In genomic region chr10:72258617-72259016, GRCh38 we compare ENCODE assay signal across 12 cellular contexts. TPM values are rescaled to one million over a fixed set of nuclear protein-coding genes. Genes with fewer than 3 reads are reported as not detected.
A peak's percentile ranks its signal among the peaks of the same experiment; 100 is the strongest.
DNase-seq lines count a peak whose midpoint lies in the region; ATAC-seq and TF ChIP-seq lines count a peak whose summit lies in the region.
"Had no signal": no experiment of that assay in that cellular context is flagged by ENCODE, and none has a peak within 500 bp of the region (broad histone marks: within the 10 kb centered on the region; RNA-seq: fewer than 3 reads in every experiment).

No MANE protein-coding gene starts in this region.

- H3K27me3 Mint-ChIP-seq in glutamatergic neuron (ENCODE audit: unreplicated experiment): peaks cover 2% of the 10 kb centered on the region
- H3K27me3 Mint-ChIP-seq: activated B cell treated with CpG ODN at 0.5 μM for 24 hours had no signal

- no peaks in the 10 kb centered on the region for H3K27me3 ChIP-seq in RWPE2 (ENCODE audit: insufficient read depth, poor library complexity, severe bottlenecking)
- no peaks in the 10 kb centered on the region for H3K27me3 ChIP-seq in spleen (replicated peaks in 1 of 7)

- H3K4me3 Mint-ChIP-seq in glutamatergic neuron (ENCODE audit: unreplicated experiment): peak overlapping the region; percentile 55

- H3K27ac ChIP-seq in RWPE2 (ENCODE audit: poor library complexity, severe bottlenecking) (peak overlapping the region; percentile 99), spleen (peak overlapping the region in 6 of 8 donors; percentile 85 to 95 (median 92))
- H3K27ac ChIP-seq: 22Rv1 had no signal

- H3K27ac Mint-ChIP-seq in glutamatergic neuron (ENCODE audit: unreplicated experiment): peak overlapping the region; percentile 75

- no peak for TF ChIP-seq CTCF in RWPE2 (IDR thresholded peaks at IDR 0.05; ENCODE audit: poor library complexity, severe bottlenecking)
- TF ChIP-seq CTCF in glutamatergic neuron (IDR thresholded peaks at IDR 0.05; ENCODE audit: partially characterized antibody, unreplicated experiment): no peak
- no peak for TF ChIP-seq CTCF in spleen (IDR thresholded peaks at IDR 0.05 in 8 of 11, conservative IDR thresholded peaks at IDR 0.05 in 3 of 11)

- H3K36me3 ChIP-seq in RWPE2 (ENCODE audit: low read depth): no peaks in the 10 kb centered on the region
- H3K36me3 ChIP-seq in spleen: no peaks in the 10 kb centered on the region

- no peak overlapping the region for H3K4me3 ChIP-seq in RWPE2 (ENCODE audit: severe bottlenecking)
- no peak overlapping the region for H3K4me3 ChIP-seq in spleen

- H3K36me3 Mint-ChIP-seq in glutamatergic neuron (ENCODE audit: unreplicated experiment): no peaks in the 10 kb centered on the region

- DNase-seq in DMS 273 (lab: John Stamatoyannopoulos, UW; ENCODE audit: unreplicated experiment) (peak; percentile 27), DMS 273 treated with DMSO at 0.1 percent for 48 hours (lab: John Stamatoyannopoulos, UW) (no peak), RWPE2 (ENCODE audit: low spot score) (no peak), glutamatergic neuron (no peak), spleen (no peak), CD1c-positive myeloid dendritic cell (ENCODE audit: extremely low spot score) (no peak), GM03348 (ENCODE audit: low spot score) (no peak), GM19240 (ENCODE audit: insufficient read length, low spot score) (no peak)
- DNase-seq: activated B cell treated with CpG ODN at 0.5 μM for 24 hours, GF-D8, NCI-H1092 treated with DMSO at 0.1 percent for 48 hours had no signal

- no peak for TF ChIP-seq POLR2A in spleen (IDR thresholded peaks at IDR 0.05)

- H3K9me3 ChIP-seq in RWPE2 (ENCODE audit: severe bottlenecking) (no peaks in the 10 kb centered on the region), spleen (no peaks in the 10 kb centered on the region)

- ATAC-seq in RWPE2 (ENCODE audit: low read depth): no peak

- H3K4me1 ChIP-seq in RWPE2 (ENCODE audit: insufficient read depth, poor library complexity, severe bottlenecking): peaks cover 57% of the 10 kb centered on the region
- peaks cover 70 to 100% (median 98%) of the 10 kb centered on the region in 6 donors for H3K4me1 ChIP-seq in spleen

- WGBS in spleen, 5 donors: 94 to 100% (median 97%) methylated on average over 4 of the region's 4 CpGs

- H3K9me3 Mint-ChIP-seq in glutamatergic neuron (ENCODE audit: unreplicated experiment): peaks cover 12% of the 10 kb centered on the region
- H3K9me3 Mint-ChIP-seq: activated B cell treated with CpG ODN at 0.5 μM for 24 hours had no signal

- intact Hi-C loops in spleen (cut with DNase I; ENCODE audit: low total_unique reads): no loop called here

- peaks cover 41% of the 10 kb centered on the region for H3K4me1 Mint-ChIP-seq in glutamatergic neuron (ENCODE audit: low read depth, unreplicated experiment)

RNA-seq across cellular contexts. Expression of gene DDIT4, which starts 15.1 kb away (rescaled TPM):
- total RNA-seq in glutamatergic neuron (ENCODE audit: unreplicated experiment) (153 TPM), spleen (100 to 1,000 TPM; 103 to 308 (median 249) TPM)
- 100 to 1,000 TPM in 2 of 3 donors, 10 to 100 TPM in 1; 99.3 to 247 (median 209) TPM for polyA plus RNA-seq in spleen

RNA-seq across cellular contexts. Expression of gene ASCC1, which starts 42.5 kb away (rescaled TPM):
- 33.3 TPM for total RNA-seq in glutamatergic neuron (ENCODE audit: unreplicated experiment)
- total RNA-seq in spleen: 10 to 100 TPM; 23.7 to 41.7 (median 37.9) TPM
- 10 to 100 TPM; 11.9 to 22.0 (median 18.4) TPM for polyA plus RNA-seq in spleen

RNA-seq across cellular contexts. Expression of gene ANAPC16, which starts 42.8 kb away (rescaled TPM):
- 37.0 TPM for total RNA-seq in glutamatergic neuron (ENCODE audit: unreplicated experiment)
- 100 to 1,000 TPM in 3 of 7 donors, 10 to 100 TPM in 4; 70.8 to 115 (median 97.2) TPM for total RNA-seq in spleen
- 100 to 1,000 TPM; 182 to 239 (median 224) TPM for polyA plus RNA-seq in spleen
